In genomic region chr17:65294184-65294719, GRCh38 we compare ENCODE assay signal across 9 cellular contexts.
DNase-seq lines count a peak whose midpoint lies in the region; ATAC-seq and TF ChIP-seq lines count a peak whose summit lies in the region.
"Had no signal": no experiment of that assay in that cellular context is flagged by ENCODE, and none has a peak within 500 bp of the region (broad histone marks: within the 10 kb centered on the region; RNA-seq: fewer than 3 reads in every experiment).

No MANE protein-coding gene starts in this region.

- peak overlapping the region in 1 of 59 donors; percentile 9 for H3K4me3 ChIP-seq in dorsolateral prefrontal cortex

- H3K27me3 ChIP-seq in dorsolateral prefrontal cortex, result no peaks in the 10 kb centered on the region

- peak; percentile 39 to 86 (median 77) for TF ChIP-seq CTCF in dorsolateral prefrontal cortex (IDR thresholded peaks at IDR 0.05 in 54 of 56, conservative IDR thresholded peaks at IDR 0.05 in 2 of 56; ENCODE audit: low read depth in 1 of 56, partially characterized antibody in 56 of 56)

- intact Hi-C loops in dorsolateral prefrontal cortex (cut with DNase I), result loop anchor here (1.0 to 10.0 kb wide), 3 partner anchors 261 to 871 kb away; no protein-coding TSS in a partner anchor

- peak; percentile 68 for ATAC-seq in HG03066 (IDR thresholded peaks at IDR 0.05; ENCODE audit: low read depth, unreplicated experiment)
- ATAC-seq in HG03571 (IDR thresholded peaks at IDR 0.05; ENCODE audit: unreplicated experiment), result no peak

- DNase-seq in GM03348 (ENCODE audit: low spot score) (peak; percentile 88), NCI-H460 (ENCODE audit: extremely low read depth, low read depth) (peak; percentile 64), dorsolateral prefrontal cortex (peak; percentile 20 to 77 (median 61)), lung microvascular endothelial cell (ENCODE audit: low read depth in 2 of 2) (peak; percentile 83 to 84)
- DNase-seq in activated CD4-positive, alpha-beta T cell treated with anti-CD3 and anti-CD28 coated beads, Interleukin-2, amount 50 U/mL, for 24 hours (ENCODE audit: low read depth in 1 of 2, low spot score in 1 of 2), result peak; percentile 21 to 67
- peak; percentile 40 for DNase-seq in stimulated activated CD8-positive, alpha-beta memory T cell treated with anti-CD3 and anti-CD28 coated beads, Interleukin-12 subunit alpha, Interleukin-12 subunit beta, amount 100 ng/mL, for 1 hour (ENCODE audit: low read depth)

- no peak overlapping the region for H3K27ac ChIP-seq in dorsolateral prefrontal cortex
- H3K27ac ChIP-seq: epithelial cell of prostate had no signal
